ENCODE assay signal across 9 cellular contexts in the genomic region with DNA sequence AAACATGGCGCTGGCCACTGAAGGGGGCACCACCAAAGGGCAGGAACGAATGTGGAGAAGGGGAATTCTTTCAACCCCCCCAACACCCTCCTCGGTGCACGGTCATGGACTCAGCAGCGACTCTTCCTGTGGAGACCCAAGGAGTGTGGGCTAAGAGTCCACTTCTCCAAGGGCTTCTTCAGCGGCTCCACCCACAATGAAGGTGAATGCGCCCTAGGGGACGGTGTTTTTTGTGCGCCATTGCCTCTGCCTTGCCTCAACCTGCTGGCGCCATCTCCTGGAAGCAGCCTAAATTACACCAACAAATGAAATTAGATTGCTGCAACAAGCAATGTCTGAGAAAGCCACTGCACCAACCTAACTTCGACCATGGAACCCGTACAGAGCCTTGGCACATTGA.
DNase-seq lines count a peak whose midpoint lies in the region; ATAC-seq and TF ChIP-seq lines count a peak whose summit lies in the region.
"Had no signal": no experiment of that assay in that cellular context is flagged by ENCODE, and none has a peak within 500 bp of the region (broad histone marks: within the 10 kb centered on the region; RNA-seq: fewer than 3 reads in every experiment).

No MANE protein-coding gene starts in this region.

- H3K36me3 ChIP-seq in fibroblast of lung (ENCODE audit: control insufficient read depth, insufficient read depth, low read length), result no peaks in the 10 kb centered on the region
- H3K36me3 ChIP-seq in suprapubic skin, result no peaks in the 10 kb centered on the region

- in situ Hi-C loops in GM13977 (cut with MboI; ENCODE audit: low pct_unique_long_range_greater_than_20kb, low sequenced_read_pairs, unreplicated experiment), result no loop called here

- TF ChIP-seq CTCF in C4-2B (conservative IDR thresholded peaks at IDR 0.05), result peak; percentile 78
- TF ChIP-seq CTCF in GM13977 (IDR thresholded peaks at IDR 0.05; ENCODE audit: extremely low read depth, insufficient read depth, missing control alignments), result peak; percentile 63
- peak in 1 of 2 donors; percentile 51 for TF ChIP-seq CTCF in fibroblast of lung (conservative IDR thresholded peaks at IDR 0.05 in 1 of 2, IDR thresholded peaks at IDR 0.05 in 1 of 2; ENCODE audit: low read depth in 1 of 2, low read length in 2 of 2)
- no peak for TF ChIP-seq CTCF in suprapubic skin (IDR thresholded peaks at IDR 0.05)

- no peaks in the 10 kb centered on the region for H3K79me2 ChIP-seq in fibroblast of lung (ENCODE audit: control insufficient read depth, insufficient read depth, low read length)

- peak; percentile 33 for DNase-seq in GM13977 (ENCODE audit: low spot score)
- peak; percentile 19 for DNase-seq in NCI-H748 treated with DMSO at 0.1 percent for 48 hours (lab: John Stamatoyannopoulos, UW)
- DNase-seq in fibroblast of lung (ENCODE audit: low read depth in 2 of 2), result peak; percentile 0 to 27
- DNase-seq in suprapubic skin (ENCODE audit: low spot score in 2 of 2), result no peak
- DNase-seq: NCI-H1436 had no signal

- WGBS in suprapubic skin, result 57% methylated on average over 6 of the region's 12 CpGs

- no peak overlapping the region for H3K4me2 ChIP-seq in fibroblast of lung (ENCODE audit: extremely low read depth, insufficient read depth, low read length)

- no peak for TF ChIP-seq POLR2A in suprapubic skin (IDR thresholded peaks at IDR 0.05)
- no peak for TF ChIP-seq POLR2A in GM18505 (IDR thresholded peaks at IDR 0.05; ENCODE audit: borderline replicate concordance, extremely low read depth, insufficient read depth, insufficient read length)

- no peak overlapping the region for H3K9ac ChIP-seq in fibroblast of lung (ENCODE audit: insufficient read depth, low read length)

- no peak for TF ChIP-seq EP300 in suprapubic skin (IDR thresholded peaks at IDR 0.05)

- ATAC-seq in GM19463 (IDR thresholded peaks at IDR 0.05; ENCODE audit: unreplicated experiment), result no peak
- ATAC-seq in GM18505 (IDR thresholded peaks at IDR 0.05; ENCODE audit: unreplicated experiment), result no peak
- no peak for ATAC-seq in HG03521 (IDR thresholded peaks at IDR 0.05; ENCODE audit: unreplicated experiment)

- H2AFZ ChIP-seq in fibroblast of lung (ENCODE audit: low read length), result no peak overlapping the region

- no peaks in the 10 kb centered on the region for H3K4me1 ChIP-seq in fibroblast of lung (ENCODE audit: control insufficient read depth, extremely low read depth, insufficient read depth, low read length)
- H3K4me1 ChIP-seq in suprapubic skin, result no peaks in the 10 kb centered on the region

- H3K4me3 ChIP-seq in fibroblast of lung (replicated peaks in 1 of 4; ENCODE audit: control extremely low read depth in 1 of 4, insufficient read depth in 1 of 4, low read depth in 3 of 4, low read length in 4 of 4), result no peak overlapping the region
- no peak overlapping the region for H3K4me3 ChIP-seq in suprapubic skin

- no peaks in the 10 kb centered on the region for H4K20me1 ChIP-seq in fibroblast of lung (ENCODE audit: control insufficient read depth, extremely low read depth, insufficient read depth, low read length)

- no peaks in the 10 kb centered on the region for H3K9me3 ChIP-seq in fibroblast of lung (ENCODE audit: control insufficient read depth, insufficient read depth, low read depth, low read length)
- no peaks in the 10 kb centered on the region for H3K9me3 ChIP-seq in suprapubic skin

- H3K27ac ChIP-seq in C4-2B (peak overlapping the region; percentile 15; the same call in 1 of the 2 replicates), fibroblast of lung (ENCODE audit: insufficient read depth, low read length) (no peak overlapping the region), suprapubic skin (no peak overlapping the region)

- H3K27me3 ChIP-seq in fibroblast of lung (ENCODE audit: control insufficient read depth, insufficient read depth, low read length), result no peaks in the 10 kb centered on the region
- H3K27me3 ChIP-seq in suprapubic skin, result no peaks in the 10 kb centered on the region

Comparison
In these comparisons a context has a peak if more than half of its experiments do, and no peak if none do; other contexts are left out.
1. CTCF ChIP-seq: peak in C4-2B (single experiment) and GM13977 (single experiment); none in suprapubic skin (0 of 2).
2. DNase-seq: peak in GM13977 (single experiment), NCI-H748 treated with DMSO at 0.1 percent for 48 hours (single experiment) and fibroblast of lung (2 of 2); none in suprapubic skin (0 of 2).